Comparison of ENCODE assay signal across 1 cellular context in the genomic region with DNA sequence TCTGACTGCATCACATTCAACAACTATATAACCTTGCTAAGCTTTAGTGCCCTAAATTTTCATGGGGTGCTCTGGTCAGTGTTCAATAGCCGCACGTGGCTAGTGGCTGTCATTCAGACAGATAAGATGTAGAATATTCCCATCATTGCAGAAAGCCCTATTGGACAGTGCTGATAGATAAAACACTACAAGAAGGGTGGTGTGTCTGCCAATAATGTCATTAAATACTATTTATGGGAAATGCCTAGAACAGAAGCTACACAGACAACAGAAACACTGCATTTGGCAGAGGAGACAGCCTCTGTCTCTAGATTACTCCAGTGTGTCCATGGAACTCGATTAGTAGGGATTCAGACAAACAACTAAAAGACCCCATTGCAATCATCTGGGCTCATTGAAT.
TF ChIP-seq lines count a peak whose summit lies in the region.

No MANE protein-coding gene starts in this region.

TF ChIP-seq in A549, 52 proteins besides CTCF, POLR2A, EP300 and RAD21 (continued from another document):
- no peak for TF ChIP-seq NPAS2 (CRISPR knock-in tag; IDR thresholded peaks at IDR 0.05; ENCODE audit: borderline replicate concordance)
- no peak for TF ChIP-seq EHMT2 (IDR thresholded peaks at IDR 0.05; ENCODE audit: low read depth)
- TF ChIP-seq RARB (CRISPR knock-in tag; IDR thresholded peaks at IDR 0.05) = no peak
- no peak for TF ChIP-seq HDAC2 (IDR thresholded peaks at IDR 0.05)
- TF ChIP-seq, protein P1, sequence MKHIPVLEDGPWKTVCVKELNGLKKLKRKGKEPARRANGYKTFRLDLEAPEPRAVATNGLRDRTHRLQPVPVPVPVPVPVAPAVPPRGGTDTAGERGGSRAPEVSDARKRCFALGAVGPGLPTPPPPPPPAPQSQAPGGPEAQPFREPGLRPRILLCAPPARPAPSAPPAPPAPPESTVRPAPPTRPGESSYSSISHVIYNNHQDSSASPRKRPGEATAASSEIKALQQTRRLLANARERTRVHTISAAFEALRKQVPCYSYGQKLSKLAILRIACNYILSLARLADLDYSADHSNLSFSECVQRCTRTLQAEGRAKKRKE (CRISPR knock-in tag; IDR thresholded peaks at IDR 0.05; ENCODE audit: low read depth) = no peak
- no peak for TF ChIP-seq SREBF2 (IDR thresholded peaks at IDR 0.05)
- no peak for TF ChIP-seq FOSB (CRISPR knock-in tag; IDR thresholded peaks at IDR 0.05)
- TF ChIP-seq GATA3 (IDR thresholded peaks at IDR 0.05; ENCODE audit: borderline replicate concordance) = no peak
- TF ChIP-seq, protein P2, sequence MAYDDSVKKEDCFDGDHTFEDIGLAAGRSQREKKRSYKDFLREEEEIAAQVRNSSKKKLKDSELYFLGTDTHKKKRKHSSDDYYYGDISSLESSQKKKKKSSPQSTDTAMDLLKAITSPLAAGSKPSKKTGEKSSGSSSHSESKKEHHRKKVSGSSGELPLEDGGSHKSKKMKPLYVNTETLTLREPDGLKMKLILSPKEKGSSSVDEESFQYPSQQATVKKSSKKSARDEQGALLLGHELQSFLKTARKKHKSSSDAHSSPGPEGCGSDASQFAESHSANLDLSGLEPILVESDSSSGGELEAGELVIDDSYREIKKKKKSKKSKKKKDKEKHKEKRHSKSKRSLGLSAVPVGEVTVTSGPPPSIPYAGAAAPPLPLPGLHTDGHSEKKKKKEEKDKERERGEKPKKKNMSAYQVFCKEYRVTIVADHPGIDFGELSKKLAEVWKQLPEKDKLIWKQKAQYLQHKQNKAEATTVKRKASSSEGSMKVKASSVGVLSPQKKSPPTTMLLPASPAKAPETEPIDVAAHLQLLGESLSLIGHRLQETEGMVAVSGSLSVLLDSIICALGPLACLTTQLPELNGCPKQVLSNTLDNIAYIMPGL (CRISPR knock-in tag; IDR thresholded peaks at IDR 0.05; ENCODE audit: borderline replicate concordance) = no peak
- TF ChIP-seq CBX2 (IDR thresholded peaks at IDR 0.05; ENCODE audit: borderline replicate concordance, low read depth) = no peak
- TF ChIP-seq EHF (CRISPR knock-in tag; IDR thresholded peaks at IDR 0.05) = no peak
- TF ChIP-seq KDM5A (IDR thresholded peaks at IDR 0.05) = no peak
- TF ChIP-seq, protein P3, sequence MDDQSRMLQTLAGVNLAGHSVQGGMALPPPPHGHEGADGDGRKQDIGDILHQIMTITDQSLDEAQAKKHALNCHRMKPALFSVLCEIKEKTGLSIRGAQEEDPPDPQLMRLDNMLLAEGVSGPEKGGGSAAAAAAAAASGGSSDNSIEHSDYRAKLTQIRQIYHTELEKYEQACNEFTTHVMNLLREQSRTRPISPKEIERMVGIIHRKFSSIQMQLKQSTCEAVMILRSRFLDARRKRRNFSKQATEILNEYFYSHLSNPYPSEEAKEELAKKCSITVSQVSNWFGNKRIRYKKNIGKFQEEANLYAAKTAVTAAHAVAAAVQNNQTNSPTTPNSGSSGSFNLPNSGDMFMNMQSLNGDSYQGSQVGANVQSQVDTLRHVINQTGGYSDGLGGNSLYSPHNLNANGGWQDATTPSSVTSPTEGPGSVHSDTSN (IDR thresholded peaks at IDR 0.05) = no peak
